In genomic region chr1:3747522-3747848, GRCh38 we compare ENCODE assay signal across 10 cellular contexts. TPM values are rescaled to one million over a fixed set of nuclear protein-coding genes. Genes with fewer than 3 reads are reported as not detected.
DNase-seq lines count a peak whose midpoint lies in the region; ATAC-seq and TF ChIP-seq lines count a peak whose summit lies in the region.
"Had no signal": no experiment of that assay in that cellular context is flagged by ENCODE, and none has a peak within 500 bp of the region (broad histone marks: within the 10 kb centered on the region; RNA-seq: fewer than 3 reads in every experiment).

No MANE protein-coding gene starts in this region.

- no peak for TF ChIP-seq CTCF in CD4-positive, alpha-beta T cell (IDR thresholded peaks at IDR 0.05)
- TF ChIP-seq CTCF in epithelial cell of proximal tubule (conservative IDR thresholded peaks at IDR 0.05; ENCODE audit: low read depth, low read length) (no peak), parathyroid adenoma (IDR thresholded peaks at IDR 0.05) (no peak)

- no peak for DNase-seq in CD4-positive, alpha-beta T cell
- DNase-seq in SJCRH30 (no peak), epithelial cell of proximal tubule (ENCODE audit: low read depth) (no peak), sciatic nerve (ENCODE audit: low spot score) (no peak), NCI-H446 treated with DMSO at 0.1 percent for 48 hours (lab: John Stamatoyannopoulos, UW) (no peak), dermis blood vessel endothelial cell (no peak)

- H3K9me3 ChIP-seq in CD4-positive, alpha-beta T cell (ENCODE audit: control insufficient read depth, low read length): no peaks in the 10 kb centered on the region
- H3K9me3 ChIP-seq in SJCRH30 (replicated peaks): no peaks in the 10 kb centered on the region
- no peaks in the 10 kb centered on the region for H3K9me3 ChIP-seq in parathyroid adenoma (ENCODE audit: control insufficient read depth, low read length)

- no peaks in the 10 kb centered on the region for H3K79me2 ChIP-seq in parathyroid adenoma

- H3K4me1 ChIP-seq in SJCRH30 (no peaks in the 10 kb centered on the region; the same call in 1 of the 2 replicates), parathyroid adenoma (no peaks in the 10 kb centered on the region)

- no peaks in the 10 kb centered on the region for H3K9me3 Mint-ChIP-seq in CD4-positive, alpha-beta T cell

- no peaks in the 10 kb centered on the region for H3K27me3 ChIP-seq in CD4-positive, alpha-beta T cell (ENCODE audit: control insufficient read depth, insufficient read depth, low read length)
- H3K27me3 ChIP-seq in SJCRH30 (peaks cover 6% of the 10 kb centered on the region; the same call in 1 of the 2 replicates), parathyroid adenoma (ENCODE audit: control insufficient read depth, insufficient read depth, low read length) (no peaks in the 10 kb centered on the region)

- peak overlapping the region; percentile 73 for H2AFZ ChIP-seq in parathyroid adenoma

- H3K9ac ChIP-seq in parathyroid adenoma: no peak overlapping the region

- CTCF ChIA-PET in CD4-positive, alpha-beta T cell (lab: Charles Lee): no interaction called here

- H3K4me3 Mint-ChIP-seq in CD4-positive, alpha-beta T cell: peak overlapping the region; percentile 72

- no peak for ATAC-seq in CD4-positive, alpha-beta T cell (ENCODE audit: poor library complexity)
- ATAC-seq in sciatic nerve: no peak
- no peak for ATAC-seq in GM18907 (IDR thresholded peaks at IDR 0.05; ENCODE audit: unreplicated experiment)

- peaks cover 34% of the 10 kb centered on the region for H3K4me1 Mint-ChIP-seq in CD4-positive, alpha-beta T cell (ENCODE audit: low read depth)

- no peak overlapping the region for H3K27ac ChIP-seq in CD4-positive, alpha-beta T cell (ENCODE audit: low read depth, low read length)
- H3K27ac ChIP-seq in SJCRH30 (no peak overlapping the region), parathyroid adenoma (no peak overlapping the region)

- no peaks in the 10 kb centered on the region for H3K27me3 Mint-ChIP-seq in CD4-positive, alpha-beta T cell

- peaks cover 12% of the 10 kb centered on the region for H3K36me3 Mint-ChIP-seq in CD4-positive, alpha-beta T cell (ENCODE audit: low read depth)

- H3K4me3 ChIP-seq in SJCRH30 (peak overlapping the region; percentile 61), epithelial cell of proximal tubule (ENCODE audit: low read depth, low read length) (peak overlapping the region; percentile 78), parathyroid adenoma (ENCODE audit: low read depth, low read length) (peak overlapping the region; percentile 64)

- no peak overlapping the region for H3K27ac Mint-ChIP-seq in CD4-positive, alpha-beta T cell

- H3K4me2 ChIP-seq in parathyroid adenoma (ENCODE audit: low read length): peak overlapping the region; percentile 73

- intact Hi-C loops in CD4-positive, alpha-beta T cell (cut with DNase I, micrococcal nuclease): loop anchor here in 1 of 2 experiments (1.0 to 2.0 kb wide), 3 partner anchors 25 to 99 kb away; partner anchors contain the start of genes LRRC47 and SMIM1
- intact Hi-C loops in sciatic nerve (cut with DNase I): no loop called here

- H3K36me3 ChIP-seq in SJCRH30: no peaks in the 10 kb centered on the region
- no peaks in the 10 kb centered on the region for H3K36me3 ChIP-seq in parathyroid adenoma (ENCODE audit: control insufficient read depth, insufficient read depth, low read length)

- POLR2A ChIA-PET in CD4-positive, alpha-beta T cell (lab: Charles Lee): interaction anchor here (1.2 kb wide), 1 partner anchor 49 kb away, joined by 4 read pairs; the partner anchor contains the start of gene LRRC47

RNA-seq across cellular contexts. Expression of gene CCDC27, which starts 4.8 kb away (rescaled TPM):
- total RNA-seq in CD4-positive, alpha-beta T cell: not detected
- not detected in 2 replicates for total RNA-seq in SJCRH30 (2014; rRNA removed; shearing (Covaris generic))
- total RNA-seq in epithelial cell of proximal tubule (not detected in 2 replicates), sciatic nerve (not detected), dermis blood vessel endothelial cell (not detected in 2 replicates)
- total RNA-seq: subcutaneous adipose tissue; T-helper 2 cell treated with Interferon-gamma antibody and Interleukin-4, amounts not matched to agents 100 ng/mL and 5 ng/mL, for 36 hours had no signal

RNA-seq across cellular contexts. Expression of gene SMIM1, which starts 25.1 kb away (rescaled TPM):
- total RNA-seq in CD4-positive, alpha-beta T cell: 1 to 10 TPM; 1.8 to 2.6 TPM
- not detected in 2 replicates for total RNA-seq in SJCRH30 (2014; rRNA removed; shearing (Covaris generic))
- total RNA-seq in epithelial cell of proximal tubule: 3.6 TPM in 1 of 2 replicates, not detected in the other
- 9.2 TPM for total RNA-seq in sciatic nerve
- total RNA-seq in dermis blood vessel endothelial cell: 0.56 and 1.5 TPM in 2 replicates
- total RNA-seq: T-helper 2 cell treated with Interferon-gamma antibody and Interleukin-4, amounts not matched to agents 100 ng/mL and 5 ng/mL, for 36 hours had no signal

RNA-seq across cellular contexts. Expression of gene LRRC47, which starts 48.8 kb away (rescaled TPM):
- total RNA-seq in CD4-positive, alpha-beta T cell: 10 to 100 TPM; 30.1 to 32.0 TPM
- 48.7 and 51.9 TPM in 2 replicates for total RNA-seq in SJCRH30 (2014; rRNA removed; shearing (Covaris generic))
- 36.4 and 38.9 TPM in 2 replicates for total RNA-seq in epithelial cell of proximal tubule
- 32.5 TPM for total RNA-seq in sciatic nerve
- 42.2 and 50.9 TPM in 2 replicates for total RNA-seq in dermis blood vessel endothelial cell
